Comparison of ENCODE assay signal across 11 cellular contexts in genomic region chr7:28986723-28987122, GRCh38. TPM values are rescaled to one million over a fixed set of nuclear protein-coding genes. Genes with fewer than 3 reads are reported as not detected.
A peak's percentile ranks its signal among the peaks of the same experiment; 100 is the strongest.
DNase-seq lines count a peak whose midpoint lies in the region; ATAC-seq and TF ChIP-seq lines count a peak whose summit lies in the region.
"Had no signal": no experiment of that assay in that cellular context is flagged by ENCODE, and none has a peak within 500 bp of the region (broad histone marks: within the 10 kb centered on the region; RNA-seq: fewer than 3 reads in every experiment).

No MANE protein-coding gene starts in this region.

- H3K4me3 ChIP-seq in AG10803 (ENCODE audit: low read length) (no peak overlapping the region), fibroblast of villous mesenchyme (ENCODE audit: low read depth, low read length) (no peak overlapping the region), neutrophil (ENCODE audit: low read depth in 1 of 2, low read length in 1 of 2) (no peak overlapping the region)

- CTCF ChIA-PET in GM10248 (lab: Yijun Ruan, JAX), result interaction anchor here (1.6 kb wide), 1 partner anchor 120 kb away, joined by 4 read pairs; no protein-coding TSS in a partner anchor

- ATAC-seq in GM21529 (IDR thresholded peaks at IDR 0.05; ENCODE audit: unreplicated experiment), result no peak
- ATAC-seq: T-cell had no signal

- peak; percentile 92 for DNase-seq in AG10803 (ENCODE audit: low read depth)
- DNase-seq in RPMI7951 (ENCODE audit: low read depth), result peak; percentile 42
- peak; percentile 93 for DNase-seq in fibroblast of villous mesenchyme (ENCODE audit: low read depth)
- no peak for DNase-seq in NCI-H1105 (lab: John Stamatoyannopoulos, UW)
- DNase-seq in NCI-H1092 (lab: John Stamatoyannopoulos, UW), result no peak
- DNase-seq in GM10248 (ENCODE audit: extremely low spot score), result no peak
- DNase-seq: effector CD8-positive, alpha-beta T cell; NCI-H446 treated with DMSO at 0.1 percent for 48 hours; T-cell had no signal

- H3K4me1 ChIP-seq in neutrophil (ENCODE audit: control insufficient read depth in 1 of 2, insufficient read depth in 1 of 2, low read depth in 1 of 2, low read length in 1 of 2), result peaks cover 25 to 36% of the 10 kb centered on the region in 2 experiments

- H3K27ac ChIP-seq in neutrophil, result peak overlapping the region; percentile 39

- H3K9me3 ChIP-seq in neutrophil, result no peaks in the 10 kb centered on the region

- TF ChIP-seq CTCF in AG10803 (conservative IDR thresholded peaks at IDR 0.05; ENCODE audit: low read length), result no peak
- TF ChIP-seq CTCF in fibroblast of villous mesenchyme (IDR thresholded peaks at IDR 0.05; ENCODE audit: insufficient read depth, low read depth, low read length), result no peak
- no peak for TF ChIP-seq CTCF in neutrophil (IDR thresholded peaks at IDR 0.05)
- no peak for TF ChIP-seq CTCF in GM10248 (IDR thresholded peaks at IDR 0.05; ENCODE audit: control extremely low read depth, extremely low read depth, low read depth, missing control alignments)

- no peaks in the 10 kb centered on the region for H3K36me3 ChIP-seq in neutrophil

- POLR2A ChIA-PET in GM10248 (lab: Yijun Ruan, JAX), result no interaction called here

- H3K27me3 ChIP-seq in neutrophil, result no peaks in the 10 kb centered on the region

RNA-seq across cellular contexts. Expression of gene TRIL, which starts 28.6 kb away (rescaled TPM):
- 6.4 and 7.1 TPM in 2 replicates for total RNA-seq in RPMI7951 (2014; rRNA removed; shearing (Covaris generic))
- under 0.01 and 1.9 TPM in 2 replicates for total RNA-seq in fibroblast of villous mesenchyme
- total RNA-seq: T-cell had no signal

Comparison
In these comparisons a context has a peak if more than half of its experiments do, and no peak if none do; other contexts are left out.
1. DNase-seq: peak in AG10803 (single experiment), RPMI7951 (single experiment) and fibroblast of villous mesenchyme (single experiment); none in NCI-H1105 (single experiment), NCI-H1092 (single experiment) and GM10248 (single experiment).